In genomic region chr19:55677572-55678028, GRCh38 we compare ENCODE assay signal across 12 cellular contexts. TPM values are rescaled to one million over a fixed set of nuclear protein-coding genes. Genes with fewer than 3 reads are reported as not detected.
DNase-seq lines count a peak whose midpoint lies in the region; ATAC-seq and TF ChIP-seq lines count a peak whose summit lies in the region.
"Had no signal": no experiment of that assay in that cellular context is flagged by ENCODE, and none has a peak within 500 bp of the region (broad histone marks: within the 10 kb centered on the region; RNA-seq: fewer than 3 reads in every experiment).

No MANE protein-coding gene starts in this region.

- peaks cover 8 to 19% of the 10 kb centered on the region in 2 donors for H3K36me3 Mint-ChIP-seq in activated T-cell treated with anti-CD3 and anti-CD28 coated beads, Interleukin-2, amount 50 U/mL, for 72 hours (ENCODE audit: insufficient read depth in 2 of 2)
- H3K36me3 Mint-ChIP-seq in activated B cell treated with CpG ODN at 0.5 μM for 24 hours (ENCODE audit: low read depth) = peaks cover 67% of the 10 kb centered on the region

- H3K9me3 ChIP-seq in left lung (no peaks in the 10 kb centered on the region), stomach (no peaks in the 10 kb centered on the region)
- H3K9me3 ChIP-seq: prostate gland, suprapubic skin had no signal

- no peaks in the 10 kb centered on the region for H3K9me3 Mint-ChIP-seq in activated T-cell treated with anti-CD3 and anti-CD28 coated beads, Interleukin-2, amount 50 U/mL, for 72 hours
- no peaks in the 10 kb centered on the region for H3K9me3 Mint-ChIP-seq in activated B cell treated with CpG ODN at 0.5 μM for 24 hours

- H3K36me3 ChIP-seq in left lung = peaks cover 0 to 66% of the 10 kb centered on the region in 2 donors
- H3K36me3 ChIP-seq in stomach = peaks cover 42 to 73% (median 68%) of the 10 kb centered on the region in 4 donors

- H3K27me3 ChIP-seq in left lung (no peaks in the 10 kb centered on the region), stomach (no peaks in the 10 kb centered on the region)
- H3K27me3 ChIP-seq: suprapubic skin had no signal

- H3K27me3 Mint-ChIP-seq in activated T-cell treated with anti-CD3 and anti-CD28 coated beads, Interleukin-2, amount 50 U/mL, for 72 hours (ENCODE audit: low read depth) = no peaks in the 10 kb centered on the region
- H3K27me3 Mint-ChIP-seq in activated B cell treated with CpG ODN at 0.5 μM for 24 hours = no peaks in the 10 kb centered on the region

- no peak for TF ChIP-seq CTCF in activated B cell treated with CpG ODN at 0.5 μM for 24 hours (IDR thresholded peaks at IDR 0.05)
- TF ChIP-seq CTCF in left lung (IDR thresholded peaks at IDR 0.05) = no peak
- TF ChIP-seq CTCF in stomach (IDR thresholded peaks at IDR 0.05) = no peak
- TF ChIP-seq CTCF in RWPE1 (conservative IDR thresholded peaks at IDR 0.05; ENCODE audit: low read depth) = no peak

- POLR2A ChIA-PET in activated B cell treated with CpG ODN at 0.5 μM for 24 hours (lab: Charles Lee) (interaction anchor here (0.6 to 1.4 kb wide), 7 partner anchors 23 to 711 kb away, joined by 3 to 13 read pairs (median 4); partner anchors contain the start of genes NLRP2, U2AF2, UBE2S and ZNF581), RWPE1 (lab: Yijun Ruan, JAX; ENCODE audit: low non-redundant PET) (no interaction called here)

- TF ChIP-seq EP300 in stomach (IDR thresholded peaks at IDR 0.05) = no peak

- TF ChIP-seq POLR2A in stomach (IDR thresholded peaks at IDR 0.05) = no peak

- H3K27ac ChIP-seq in left lung (peak overlapping the region; percentile 3 to 65), stomach (peak overlapping the region; percentile 67 to 95 (median 92)), RWPE1 (no peak overlapping the region)
- H3K27ac ChIP-seq: suprapubic skin had no signal

- no peak for DNase-seq in activated T-cell treated with anti-CD3 and anti-CD28 coated beads, Interleukin-2, amount 50 U/mL, for 72 hours
- DNase-seq in activated T-cell treated with anti-CD3 and anti-CD28 coated beads for 4 hours (no peak), activated B cell treated with CpG ODN at 0.5 μM for 24 hours (no peak), left lung (peak in 1 of 2 donors; percentile 20), stomach (peak; percentile 67), RWPE1 (ENCODE audit: low spot score) (no peak), NCI-H69 (lab: John Stamatoyannopoulos, UW) (no peak)
- DNase-seq: activated CD8-positive, alpha-beta memory T cell treated with anti-CD3 and anti-CD28 coated beads for 24 hours; NCI-H526 treated with DMSO at 0.1 percent for 48 hours had no signal

- no peak for ATAC-seq in activated T-cell treated with anti-CD3 and anti-CD28 coated beads, Interleukin-2, amount 50 U/mL, for 72 hours (replicated peaks in 1 of 2)
- ATAC-seq in activated B cell treated with CpG ODN at 0.5 μM for 24 hours (ENCODE audit: low read depth) (no peak), left lung (no peak), HG02678 (IDR thresholded peaks at IDR 0.05; ENCODE audit: unreplicated experiment) (no peak)

- peak overlapping the region; percentile 93 to 94 for H3K4me3 Mint-ChIP-seq in activated T-cell treated with anti-CD3 and anti-CD28 coated beads, Interleukin-2, amount 50 U/mL, for 72 hours
- H3K4me3 Mint-ChIP-seq in activated B cell treated with CpG ODN at 0.5 μM for 24 hours = peak overlapping the region; percentile 89

- 16 to 48% (median 36%) methylated on average over 6 of the region's 6 CpGs for WGBS in stomach, 5 donors

- intact Hi-C loops in activated B cell treated with CpG ODN at 0.5 μM for 24 hours (cut with micrococcal nuclease) (loop anchor here (1.0 kb wide), 1 partner anchor 23 kb away; no protein-coding TSS in a partner anchor), left lung (cut with DNase I) (no loop called here), stomach (cut with DNase I; ENCODE audit: low total_unique reads) (no loop called here)

- CTCF ChIA-PET in activated B cell treated with CpG ODN at 0.5 μM for 24 hours (lab: Charles Lee) = interaction anchor here (0.9 to 2.4 kb wide), 3 partner anchors 23 to 132 kb away, joined by 3 to 6 read pairs (median 3); partner anchors contain the start of gene U2AF2
- CTCF ChIA-PET in RWPE1 (lab: Yijun Ruan, JAX) = no interaction called here

- peaks cover 56% of the 10 kb centered on the region for H3K4me1 Mint-ChIP-seq in activated T-cell treated with anti-CD3 and anti-CD28 coated beads, Interleukin-2, amount 50 U/mL, for 72 hours (ENCODE audit: low read depth)
- peaks cover 69% of the 10 kb centered on the region for H3K4me1 Mint-ChIP-seq in activated B cell treated with CpG ODN at 0.5 μM for 24 hours

- no peak overlapping the region for H3K4me3 ChIP-seq in left lung
- peak overlapping the region; percentile 22 to 98 (median 76) for H3K4me3 ChIP-seq in stomach

- peak overlapping the region; percentile 45 for H3K27ac Mint-ChIP-seq in activated T-cell treated with anti-CD3 and anti-CD28 coated beads, Interleukin-2, amount 50 U/mL, for 72 hours
- H3K27ac Mint-ChIP-seq in activated B cell treated with CpG ODN at 0.5 μM for 24 hours = peak overlapping the region; percentile 83

- H3K4me1 ChIP-seq in left lung (peaks cover 17 to 62% of the 10 kb centered on the region in 2 donors), stomach (peaks cover 65 to 93% (median 86%) of the 10 kb centered on the region in 4 donors)

RNA-seq across cellular contexts. Expression of gene EPN1, which starts 2.6 kb away (rescaled TPM):
- total RNA-seq in activated T-cell treated with anti-CD3 and anti-CD28 coated beads, Interleukin-2, amount 50 U/mL, for 72 hours = 10 to 100 TPM; 33.8 to 40.5 TPM
- total RNA-seq in activated B cell treated with CpG ODN at 0.5 μM for 24 hours (56.6 and 65.2 TPM in 2 replicates), left lung (100 to 1,000 TPM; 114 to 120 TPM), stomach (100 to 1,000 TPM in 3 of 5 donors, 10 to 100 TPM in 2; 17.8 to 363 (median 184) TPM)
- polyA plus RNA-seq in stomach = 100 to 1,000 TPM in 2 of 3 donors, 10 to 100 TPM in 1; 74.6 to 213 (median 183) TPM

RNA-seq across cellular contexts. Expression of gene U2AF2, which starts 22.8 kb away (rescaled TPM):
- total RNA-seq in activated T-cell treated with anti-CD3 and anti-CD28 coated beads, Interleukin-2, amount 50 U/mL, for 72 hours = 100 to 1,000 TPM; 128 to 137 TPM
- 256 and 273 TPM in 2 replicates for total RNA-seq in activated B cell treated with CpG ODN at 0.5 μM for 24 hours
- total RNA-seq in left lung = 100 to 1,000 TPM; 123 to 145 TPM
- total RNA-seq in stomach = 100 to 1,000 TPM in 4 of 5 donors, 10 to 100 TPM in 1; 70.5 to 463 (median 183) TPM
- 10 to 100 TPM; 53.2 to 91.4 (median 62.2) TPM for polyA plus RNA-seq in stomach

RNA-seq across cellular contexts. Expression of gene CCDC106, which starts 29.6 kb away (rescaled TPM):
- 10 to 100 TPM; 13.8 to 21.7 TPM for total RNA-seq in activated T-cell treated with anti-CD3 and anti-CD28 coated beads, Interleukin-2, amount 50 U/mL, for 72 hours
- total RNA-seq in activated B cell treated with CpG ODN at 0.5 μM for 24 hours (14.0 and 14.4 TPM in 2 replicates), left lung (10 to 100 TPM in 1 of 2 donors, 1 to 10 TPM in 1; 9.7 to 15.1 TPM), stomach (10 to 100 TPM in 3 of 5 donors, 1 to 10 TPM in 2; 3.5 to 25.5 (median 13.4) TPM)
- polyA plus RNA-seq in stomach = 10 to 100 TPM; 12.0 to 19.4 (median 14.1) TPM

RNA-seq across cellular contexts. Expression of gene ZNF581, which starts 34.2 kb away (rescaled TPM):
- total RNA-seq in activated T-cell treated with anti-CD3 and anti-CD28 coated beads, Interleukin-2, amount 50 U/mL, for 72 hours = 10 to 100 TPM; 43.1 to 50.7 TPM
- total RNA-seq in activated B cell treated with CpG ODN at 0.5 μM for 24 hours (42.7 and 46.5 TPM in 2 replicates), left lung (10 to 100 TPM; 14.5 to 19.5 TPM), stomach (10 to 100 TPM in 1 of 5 donors, 1 to 10 TPM in 4; 2.2 to 14.5 (median 5.3) TPM)
- 10 to 100 TPM; 14.9 to 27.8 (median 21.2) TPM for polyA plus RNA-seq in stomach

RNA-seq across cellular contexts. Expression of gene ZNF580, which starts 36.8 kb away (rescaled TPM):
- 10 to 100 TPM; 46.1 to 47.8 TPM for total RNA-seq in activated T-cell treated with anti-CD3 and anti-CD28 coated beads, Interleukin-2, amount 50 U/mL, for 72 hours
- total RNA-seq in activated B cell treated with CpG ODN at 0.5 μM for 24 hours = 55.0 and 81.2 TPM in 2 replicates
- total RNA-seq in left lung = 10 to 100 TPM; 33.8 to 34.7 TPM
- 10 to 100 TPM in 4 of 5 donors, not detected in 1; 10.6 to 55.0 (median 16.6) TPM for total RNA-seq in stomach
- 10 to 100 TPM; 18.6 to 26.9 (median 21.5) TPM for polyA plus RNA-seq in stomach

Comparison
In these comparisons a context has a peak if more than half of its experiments do, and no peak if none do; other contexts are left out.
1. H3K4me3 ChIP-seq: peak in stomach (4 of 4); none in left lung (0 of 2).